Comparison of ENCODE assay signal across 1 cellular context in the genomic region with DNA sequence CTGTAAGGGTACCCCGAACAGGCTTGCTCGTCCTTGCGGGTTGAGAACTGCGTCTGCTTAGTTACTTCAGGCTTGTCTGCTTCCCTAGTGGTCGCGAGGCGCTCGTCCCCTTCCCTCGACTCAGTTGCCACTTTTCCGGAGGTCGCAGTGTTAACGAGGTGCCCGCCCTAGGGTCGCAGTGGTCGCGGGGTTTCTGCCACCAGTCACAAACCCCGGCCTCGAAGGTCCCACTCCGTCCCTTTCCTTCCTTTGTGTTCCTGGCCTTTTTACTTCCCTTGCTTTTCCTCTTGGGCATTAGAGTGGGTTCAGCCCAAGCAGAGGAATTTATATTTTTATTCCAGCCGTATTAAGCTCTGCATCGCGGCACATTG.
TF ChIP-seq lines count a peak whose summit lies in the region.

No MANE protein-coding gene starts in this region.

TF ChIP-seq in GM12878, 131 proteins besides CTCF, POLR2A, EP300 and RAD21:
- TF ChIP-seq, protein P1, sequence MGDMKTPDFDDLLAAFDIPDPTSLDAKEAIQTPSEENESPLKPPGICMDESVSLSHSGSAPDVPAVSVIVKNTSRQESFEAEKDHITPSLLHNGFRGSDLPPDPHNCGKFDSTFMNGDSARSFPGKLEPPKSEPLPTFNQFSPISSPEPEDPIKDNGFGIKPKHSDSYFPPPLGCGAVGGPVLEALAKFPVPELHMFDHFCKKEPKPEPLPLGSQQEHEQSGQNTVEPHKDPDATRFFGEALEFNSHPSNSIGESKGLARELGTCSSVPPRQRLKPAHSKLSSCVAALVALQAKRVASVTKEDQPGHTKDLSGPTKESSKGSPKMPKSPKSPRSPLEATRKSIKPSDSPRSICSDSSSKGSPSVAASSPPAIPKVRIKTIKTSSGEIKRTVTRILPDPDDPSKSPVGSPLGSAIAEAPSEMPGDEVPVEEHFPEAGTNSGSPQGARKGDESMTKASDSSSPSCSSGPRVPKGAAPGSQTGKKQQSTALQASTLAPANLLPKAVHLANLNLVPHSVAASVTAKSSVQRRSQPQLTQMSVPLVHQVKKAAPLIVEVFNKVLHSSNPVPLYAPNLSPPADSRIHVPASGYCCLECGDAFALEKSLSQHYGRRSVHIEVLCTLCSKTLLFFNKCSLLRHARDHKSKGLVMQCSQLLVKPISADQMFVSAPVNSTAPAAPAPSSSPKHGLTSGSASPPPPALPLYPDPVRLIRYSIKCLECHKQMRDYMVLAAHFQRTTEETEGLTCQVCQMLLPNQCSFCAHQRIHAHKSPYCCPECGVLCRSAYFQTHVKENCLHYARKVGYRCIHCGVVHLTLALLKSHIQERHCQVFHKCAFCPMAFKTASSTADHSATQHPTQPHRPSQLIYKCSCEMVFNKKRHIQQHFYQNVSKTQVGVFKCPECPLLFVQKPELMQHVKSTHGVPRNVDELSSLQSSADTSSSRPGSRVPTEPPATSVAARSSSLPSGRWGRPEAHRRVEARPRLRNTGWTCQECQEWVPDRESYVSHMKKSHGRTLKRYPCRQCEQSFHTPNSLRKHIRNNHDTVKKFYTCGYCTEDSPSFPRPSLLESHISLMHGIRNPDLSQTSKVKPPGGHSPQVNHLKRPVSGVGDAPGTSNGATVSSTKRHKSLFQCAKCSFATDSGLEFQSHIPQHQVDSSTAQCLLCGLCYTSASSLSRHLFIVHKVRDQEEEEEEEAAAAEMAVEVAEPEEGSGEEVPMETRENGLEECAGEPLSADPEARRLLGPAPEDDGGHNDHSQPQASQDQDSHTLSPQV (IDR thresholded peaks at IDR 0.05), result no peak
- TF ChIP-seq NBN (IDR thresholded peaks at IDR 0.05) (peak; percentile 6; the same call in 1 of the 2 replicates), GATAD2B (conservative IDR thresholded peaks at IDR 0.05; ENCODE audit: low read depth) (no peak), CHD2 (IDR thresholded peaks at IDR 0.05; ENCODE audit: borderline replicate concordance, low read depth, low read length) (no peak), RELA (IDR thresholded peaks at IDR 0.05; ENCODE audit: borderline replicate concordance, partially characterized antibody) (no peak), HDAC6 (IDR thresholded peaks at IDR 0.05; ENCODE audit: unreplicated experiment) (no peak), NR2F1 (conservative IDR thresholded peaks at IDR 0.05) (0 out of 2 replicates have a peak, but pooled peaks have one; percentile 0), ZNF622 (IDR thresholded peaks at IDR 0.05) (no peak), LARP7 (IDR thresholded peaks at IDR 0.05) (0 out of 2 replicates have a peak, but pooled peaks have one; percentile 55), SMAD5 (IDR thresholded peaks at IDR 0.05; ENCODE audit: low read depth) (0 out of 2 replicates have a peak, but pooled peaks have one; percentile 14), EGR1 (IDR thresholded peaks at IDR 0.05; ENCODE audit: borderline replicate concordance in 1 of 2, low read depth in 2 of 2, low read length in 2 of 2) (no peak)
- TF ChIP-seq, protein P2, sequence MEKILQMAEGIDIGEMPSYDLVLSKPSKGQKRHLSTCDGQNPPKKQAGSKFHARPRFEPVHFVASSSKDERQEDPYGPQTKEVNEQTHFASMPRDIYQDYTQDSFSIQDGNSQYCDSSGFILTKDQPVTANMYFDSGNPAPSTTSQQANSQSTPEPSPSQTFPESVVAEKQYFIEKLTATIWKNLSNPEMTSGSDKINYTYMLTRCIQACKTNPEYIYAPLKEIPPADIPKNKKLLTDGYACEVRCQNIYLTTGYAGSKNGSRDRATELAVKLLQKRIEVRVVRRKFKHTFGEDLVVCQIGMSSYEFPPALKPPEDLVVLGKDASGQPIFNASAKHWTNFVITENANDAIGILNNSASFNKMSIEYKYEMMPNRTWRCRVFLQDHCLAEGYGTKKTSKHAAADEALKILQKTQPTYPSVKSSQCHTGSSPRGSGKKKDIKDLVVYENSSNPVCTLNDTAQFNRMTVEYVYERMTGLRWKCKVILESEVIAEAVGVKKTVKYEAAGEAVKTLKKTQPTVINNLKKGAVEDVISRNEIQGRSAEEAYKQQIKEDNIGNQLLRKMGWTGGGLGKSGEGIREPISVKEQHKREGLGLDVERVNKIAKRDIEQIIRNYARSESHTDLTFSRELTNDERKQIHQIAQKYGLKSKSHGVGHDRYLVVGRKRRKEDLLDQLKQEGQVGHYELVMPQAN (conservative IDR thresholded peaks at IDR 0.05), result peak; percentile 94; the same call in 1 of the 2 replicates
- TF ChIP-seq, protein P3, sequence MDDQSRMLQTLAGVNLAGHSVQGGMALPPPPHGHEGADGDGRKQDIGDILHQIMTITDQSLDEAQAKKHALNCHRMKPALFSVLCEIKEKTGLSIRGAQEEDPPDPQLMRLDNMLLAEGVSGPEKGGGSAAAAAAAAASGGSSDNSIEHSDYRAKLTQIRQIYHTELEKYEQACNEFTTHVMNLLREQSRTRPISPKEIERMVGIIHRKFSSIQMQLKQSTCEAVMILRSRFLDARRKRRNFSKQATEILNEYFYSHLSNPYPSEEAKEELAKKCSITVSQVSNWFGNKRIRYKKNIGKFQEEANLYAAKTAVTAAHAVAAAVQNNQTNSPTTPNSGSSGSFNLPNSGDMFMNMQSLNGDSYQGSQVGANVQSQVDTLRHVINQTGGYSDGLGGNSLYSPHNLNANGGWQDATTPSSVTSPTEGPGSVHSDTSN (IDR thresholded peaks at IDR 0.05; ENCODE audit: insufficient replicate concordance, low read depth, low read length), result no peak
